22 cellular contexts compared by ENCODE assay signal in genomic region chr3:37521403-37521802, GRCh38.
"Had no signal": no experiment of that assay in that cellular context is flagged by ENCODE, and none has a peak within 500 bp of the region (broad histone marks: within the 10 kb centered on the region; RNA-seq: fewer than 3 reads in every experiment).

No MANE protein-coding gene starts in this region.

- H3K4me1 Mint-ChIP-seq: activated naive CD4-positive, alpha-beta T cell treated with anti-CD3 and anti-CD28 coated beads, Interleukin-2, amount 50 U/mL, for 24 hours; naive B cell had no signal

- H3K9me3 ChIP-seq: adrenal gland, esophagus squamous epithelium, mucosa of descending colon, psoas muscle had no signal

- H3K27ac ChIP-seq: cardiac muscle cell, foreskin keratinocyte, psoas muscle had no signal

- H3K36me3 Mint-ChIP-seq: activated naive CD4-positive, alpha-beta T cell treated with anti-CD3 and anti-CD28 coated beads, Interleukin-2, amount 50 U/mL, for 24 hours; naive B cell had no signal

- H3K4me3 Mint-ChIP-seq: activated naive CD4-positive, alpha-beta T cell treated with anti-CD3 and anti-CD28 coated beads, Interleukin-2, amount 50 U/mL, for 24 hours; naive B cell; stimulated activated naive CD8-positive, alpha-beta T cell treated with anti-CD3 and anti-CD28 coated beads, Interleukin-15, amount 100 ng/mL, for 72 hours; T-helper 1 cell treated with Interleukin-12 subunit alpha and Interleukin-12 subunit beta and Interleukin-4 antibody, amounts not matched to agents 30 μg/mL and 1 μg/mL, for 36 hours had no signal

- H3K27me3 ChIP-seq: adrenal gland, esophagus squamous epithelium had no signal

- H3K9me3 Mint-ChIP-seq: activated naive CD4-positive, alpha-beta T cell treated with anti-CD3 and anti-CD28 coated beads, Interleukin-2, amount 50 U/mL, for 24 hours; stimulated activated naive CD8-positive, alpha-beta T cell treated with anti-CD3 and anti-CD28 coated beads, Interleukin-15, amount 100 ng/mL, for 72 hours; T-helper 1 cell treated with Interleukin-12 subunit alpha and Interleukin-12 subunit beta and Interleukin-4 antibody, amounts not matched to agents 30 μg/mL and 1 μg/mL, for 36 hours had no signal

- H3K27me3 Mint-ChIP-seq: naive B cell had no signal

- ATAC-seq: foreskin keratinocyte; psoas muscle; stimulated activated naive CD8-positive, alpha-beta T cell treated with anti-CD3 and anti-CD28 coated beads, Interleukin-15, amount 100 ng/mL, for 72 hours had no signal

- H3K4me3 ChIP-seq: adrenal gland, cardiac muscle cell, esophagus squamous epithelium, mucosa of descending colon, psoas muscle had no signal

- DNase-seq: activated CD4-positive, CD25-positive, alpha-beta regulatory T cell treated with anti-CD3 and anti-CD28 coated beads, Interleukin-2, amount 50 U/mL, for 72 hours; activated CD8-positive, alpha-beta memory T cell treated with anti-CD3 and anti-CD28 coated beads for 24 hours; activated CD8-positive, alpha-beta memory T cell treated with anti-CD3 and anti-CD28 coated beads, Interleukin-2, amount 50 U/mL, for 48 hours; activated effector memory CD4-positive, alpha-beta T cell treated with Interleukin-2 at 50 U/mL for 16 hours; activated T-cell treated with anti-CD3 and anti-CD28 coated beads, Interleukin-2, amount 50 U/mL, for 48 hours; adrenal gland; dermis blood vessel endothelial cell; effector memory CD4-positive, alpha-beta T cell; esophagus squamous epithelium; foreskin keratinocyte; mammary epithelial cell; mucosa of descending colon; naive B cell; psoas muscle; right cardiac atrium; SHP77 treated with DMSO at 0.1 percent for 48 hours; small intestine; stimulated activated CD4-positive, alpha-beta T cell treated with anti-CD3 and anti-CD28 coated beads, Interleukin-4, amount 100 ng/mL, for 1 hour; stimulated activated naive CD8-positive, alpha-beta T cell treated with anti-CD3 and anti-CD28 coated beads, Interleukin-15, amount 100 ng/mL, for 72 hours had no signal

- H3K4me1 ChIP-seq: foreskin keratinocyte had no signal

- H3K27ac Mint-ChIP-seq: activated naive CD4-positive, alpha-beta T cell treated with anti-CD3 and anti-CD28 coated beads, Interleukin-2, amount 50 U/mL, for 24 hours; naive B cell; stimulated activated naive CD8-positive, alpha-beta T cell treated with anti-CD3 and anti-CD28 coated beads, Interleukin-15, amount 100 ng/mL, for 72 hours; T-helper 1 cell treated with Interleukin-12 subunit alpha and Interleukin-12 subunit beta and Interleukin-4 antibody, amounts not matched to agents 30 μg/mL and 1 μg/mL, for 36 hours had no signal
